In the genomic region with DNA sequence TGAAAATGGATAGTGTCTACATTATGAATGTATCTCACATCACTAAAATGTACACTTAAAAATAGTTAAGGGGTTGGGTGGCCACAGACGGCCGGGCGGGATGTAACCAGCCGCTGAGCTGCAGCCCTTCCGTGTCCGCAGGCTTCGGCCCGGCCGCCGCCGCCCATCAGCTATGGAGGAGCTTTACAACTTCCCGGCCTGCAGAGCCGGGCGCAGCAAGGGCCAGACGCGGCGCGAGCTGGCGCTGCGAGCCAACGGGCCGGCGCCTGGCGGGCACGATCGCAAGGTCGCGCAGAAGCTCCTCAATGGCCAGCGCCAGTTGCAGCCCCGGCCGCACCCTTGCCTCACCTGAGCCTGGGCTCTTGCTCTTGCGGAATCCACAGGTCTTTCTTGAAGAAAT, we compare ENCODE assay signal across 1 cellular context.
TF ChIP-seq lines count a peak whose summit lies in the region.

No MANE protein-coding gene starts in this region.

TF ChIP-seq in K562, 482 proteins besides CTCF, POLR2A, EP300 and RAD21 (continued from another document):
- TF ChIP-seq, protein P1, sequence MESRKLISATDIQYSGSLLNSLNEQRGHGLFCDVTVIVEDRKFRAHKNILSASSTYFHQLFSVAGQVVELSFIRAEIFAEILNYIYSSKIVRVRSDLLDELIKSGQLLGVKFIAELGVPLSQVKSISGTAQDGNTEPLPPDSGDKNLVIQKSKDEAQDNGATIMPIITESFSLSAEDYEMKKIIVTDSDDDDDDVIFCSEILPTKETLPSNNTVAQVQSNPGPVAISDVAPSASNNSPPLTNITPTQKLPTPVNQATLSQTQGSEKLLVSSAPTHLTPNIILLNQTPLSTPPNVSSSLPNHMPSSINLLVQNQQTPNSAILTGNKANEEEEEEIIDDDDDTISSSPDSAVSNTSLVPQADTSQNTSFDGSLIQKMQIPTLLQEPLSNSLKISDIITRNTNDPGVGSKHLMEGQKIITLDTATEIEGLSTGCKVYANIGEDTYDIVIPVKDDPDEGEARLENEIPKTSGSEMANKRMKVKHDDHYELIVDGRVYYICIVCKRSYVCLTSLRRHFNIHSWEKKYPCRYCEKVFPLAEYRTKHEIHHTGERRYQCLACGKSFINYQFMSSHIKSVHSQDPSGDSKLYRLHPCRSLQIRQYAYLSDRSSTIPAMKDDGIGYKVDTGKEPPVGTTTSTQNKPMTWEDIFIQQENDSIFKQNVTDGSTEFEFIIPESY (CRISPR knock-in tag; IDR thresholded peaks at IDR 0.05), result peak; percentile 83
- peak; percentile 71 for TF ChIP-seq RBM22 (IDR thresholded peaks at IDR 0.05; ENCODE audit: low read depth, low read length, poor library complexity, severe bottlenecking)
